In genomic region chr5:147093138-147093537, GRCh38 we compare ENCODE assay signal across 23 cellular contexts.
DNase-seq lines count a peak whose midpoint lies in the region; ATAC-seq and TF ChIP-seq lines count a peak whose summit lies in the region.
"Had no signal": no experiment of that assay in that cellular context is flagged by ENCODE, and none has a peak within 500 bp of the region (broad histone marks: within the 10 kb centered on the region; RNA-seq: fewer than 3 reads in every experiment).

No MANE protein-coding gene starts in this region.

- no peak overlapping the region for H4K91ac ChIP-seq in mesenchymal stem cell (ENCODE audit: low read length)

- H3K4me1 Mint-ChIP-seq in progenitor cell of endocrine pancreas (ENCODE audit: low read depth): peaks cover 1% of the 10 kb centered on the region
- H3K4me1 Mint-ChIP-seq: activated naive CD8-positive, alpha-beta T cell treated with anti-CD3 and anti-CD28 coated beads, Interleukin-2, amount 10 ng/mL, durations not matched to agents 7 days and 5 days; central memory CD8-positive, alpha-beta T cell; stimulated activated naive CD8-positive, alpha-beta T cell treated with anti-CD3 and anti-CD28 coated beads, Interleukin-15, amount 100 ng/mL, for 72 hours had no signal

- H3K4me3 Mint-ChIP-seq in progenitor cell of endocrine pancreas (ENCODE audit: low read depth): no peak overlapping the region
- H3K4me3 Mint-ChIP-seq: activated naive CD8-positive, alpha-beta T cell treated with anti-CD3 and anti-CD28 coated beads, Interleukin-2, amount 10 ng/mL, durations not matched to agents 7 days and 5 days; central memory CD8-positive, alpha-beta T cell; stimulated activated naive CD8-positive, alpha-beta T cell treated with anti-CD3 and anti-CD28 coated beads, Interleukin-15, amount 100 ng/mL, for 72 hours had no signal

- no peak overlapping the region for H3K9ac ChIP-seq in GM23248
- no peak overlapping the region for H3K9ac ChIP-seq in mesenchymal stem cell (ENCODE audit: low read length)

- H2BK120ac ChIP-seq in mesenchymal stem cell (ENCODE audit: low read depth, low read length): no peak overlapping the region

- no peak overlapping the region for H2BK5ac ChIP-seq in mesenchymal stem cell (ENCODE audit: low read depth, low read length, poor library complexity, severe bottlenecking)

- H3K27me3 Mint-ChIP-seq in progenitor cell of endocrine pancreas: peaks cover 3% of the 10 kb centered on the region
- H3K27me3 Mint-ChIP-seq: activated naive CD8-positive, alpha-beta T cell treated with anti-CD3 and anti-CD28 coated beads, Interleukin-2, amount 10 ng/mL, durations not matched to agents 7 days and 5 days; stimulated activated naive CD8-positive, alpha-beta T cell treated with anti-CD3 and anti-CD28 coated beads, Interleukin-15, amount 100 ng/mL, for 72 hours had no signal

- no peak overlapping the region for H3K4ac ChIP-seq in mesenchymal stem cell (ENCODE audit: low read depth in 1 of 2, low read length in 2 of 2)

- H3K27me3 ChIP-seq in GM23248 (replicated peaks; ENCODE audit: insufficient read depth) (no peaks in the 10 kb centered on the region), mesenchymal stem cell (ENCODE audit: control insufficient read depth in 1 of 2, insufficient read depth in 1 of 2, low read length in 2 of 2) (no peaks in the 10 kb centered on the region)
- H3K27me3 ChIP-seq: neutrophil, right atrium auricular region had no signal

- H3K9me3 Mint-ChIP-seq in progenitor cell of endocrine pancreas (ENCODE audit: low read depth): no peaks in the 10 kb centered on the region
- H3K9me3 Mint-ChIP-seq: activated naive CD8-positive, alpha-beta T cell treated with anti-CD3 and anti-CD28 coated beads, Interleukin-2, amount 10 ng/mL, durations not matched to agents 7 days and 5 days; stimulated activated naive CD8-positive, alpha-beta T cell treated with anti-CD3 and anti-CD28 coated beads, Interleukin-15, amount 100 ng/mL, for 72 hours had no signal

- H2AK5ac ChIP-seq in mesenchymal stem cell (ENCODE audit: low read length, severe bottlenecking): no peak overlapping the region

- no peak overlapping the region for H3K23ac ChIP-seq in mesenchymal stem cell (ENCODE audit: low read length in 2 of 2)

- peaks cover 4% of the 10 kb centered on the region; the same call in 1 of the 2 replicates for H3F3A ChIP-seq in GM23248 (ENCODE audit: insufficient read depth)

- H3K27ac Mint-ChIP-seq in progenitor cell of endocrine pancreas: no peak overlapping the region
- H3K27ac Mint-ChIP-seq: activated naive CD8-positive, alpha-beta T cell treated with anti-CD3 and anti-CD28 coated beads, Interleukin-2, amount 10 ng/mL, durations not matched to agents 7 days and 5 days; stimulated activated naive CD8-positive, alpha-beta T cell treated with anti-CD3 and anti-CD28 coated beads, Interleukin-15, amount 100 ng/mL, for 72 hours had no signal

- H4K20me1 ChIP-seq in GM23248 (ENCODE audit: insufficient read depth): no peaks in the 10 kb centered on the region

- ATAC-seq in GM18519 (IDR thresholded peaks at IDR 0.05; ENCODE audit: low FRiP score, unreplicated experiment): no peak
- ATAC-seq: left lung; mucosa of descending colon; stimulated activated naive CD8-positive, alpha-beta T cell treated with anti-CD3 and anti-CD28 coated beads, Interleukin-15, amount 100 ng/mL, for 72 hours had no signal

- H2BK15ac ChIP-seq in mesenchymal stem cell (ENCODE audit: low read depth, poor library complexity, severe bottlenecking): no peak overlapping the region

- H3K36me3 ChIP-seq in GM23248 (ENCODE audit: low read depth) (no peaks in the 10 kb centered on the region), mesenchymal stem cell (ENCODE audit: control insufficient read depth in 1 of 2, insufficient read depth in 2 of 2, low read depth in 1 of 2, low read length in 2 of 2) (no peaks in the 10 kb centered on the region)
- H3K36me3 ChIP-seq: left lung, neutrophil, right atrium auricular region, SJSA1 had no signal

- in situ Hi-C loops in GM23248 (cut with MboI) (no loop called here), G401 (cut with HindIII; ENCODE audit: low sequenced_read_pairs) (no loop called here)

- no peak overlapping the region for H2AFZ ChIP-seq in GM23248
- H2AFZ ChIP-seq in mesenchymal stem cell (ENCODE audit: low read depth, low read length): no peak overlapping the region
- H2AFZ ChIP-seq: PC-9 had no signal

- H3K79me2 ChIP-seq in GM23248 (ENCODE audit: insufficient read depth): no peaks in the 10 kb centered on the region

- H3K4me2 ChIP-seq in GM23248 (ENCODE audit: unreplicated experiment) (no peak overlapping the region), mesenchymal stem cell (ENCODE audit: low read length, poor library complexity, severe bottlenecking) (no peak overlapping the region)
- H3K4me2 ChIP-seq: PC-9 had no signal

- H2BK12ac ChIP-seq in mesenchymal stem cell (ENCODE audit: low read length in 2 of 2): no peak overlapping the region

- no peak overlapping the region for H3K14ac ChIP-seq in mesenchymal stem cell (ENCODE audit: low read length in 2 of 2)

- H3K36me3 Mint-ChIP-seq in progenitor cell of endocrine pancreas (ENCODE audit: insufficient read depth): no peaks in the 10 kb centered on the region
- H3K36me3 Mint-ChIP-seq: activated naive CD8-positive, alpha-beta T cell treated with anti-CD3 and anti-CD28 coated beads, Interleukin-2, amount 10 ng/mL, durations not matched to agents 7 days and 5 days had no signal

- no peak overlapping the region for H3K18ac ChIP-seq in mesenchymal stem cell (ENCODE audit: low read depth in 1 of 2, low read length in 2 of 2)

- H4K8ac ChIP-seq in mesenchymal stem cell (ENCODE audit: low read length): no peak overlapping the region

- no peak overlapping the region for H3K4me3 ChIP-seq in GM23248
- H3K4me3 ChIP-seq in epithelial cell of proximal tubule (ENCODE audit: low read depth, low read length): no peak overlapping the region
- no peak overlapping the region for H3K4me3 ChIP-seq in mesenchymal stem cell (ENCODE audit: insufficient read depth in 1 of 2, low read depth in 1 of 2, low read length in 2 of 2)
- H3K4me3 ChIP-seq: left lung, mucosa of descending colon, PC-9, right atrium auricular region, SJSA1 had no signal

- TF ChIP-seq CTCF in epithelial cell of proximal tubule (conservative IDR thresholded peaks at IDR 0.05; ENCODE audit: low read depth, low read length) (no peak), progenitor cell of endocrine pancreas (IDR thresholded peaks at IDR 0.05; ENCODE audit: unreplicated experiment) (no peak)

- H3K4me1 ChIP-seq in GM23248 (ENCODE audit: insufficient read depth) (peaks cover 3% of the 10 kb centered on the region; the same call in 1 of the 2 replicates), mesenchymal stem cell (ENCODE audit: control insufficient read depth, insufficient read depth, low read depth, low read length) (no peaks in the 10 kb centered on the region)
- H3K4me1 ChIP-seq: left lung had no signal

- no peak overlapping the region for H3K27ac ChIP-seq in GM23248
- no peak overlapping the region for H3K27ac ChIP-seq in mesenchymal stem cell (ENCODE audit: low read length, poor library complexity, severe bottlenecking)
- H3K27ac ChIP-seq: left lung, neutrophil, PC-9, right atrium auricular region, SJSA1 had no signal

- H3K9me3 ChIP-seq in GM23248 (ENCODE audit: low read depth) (no peaks in the 10 kb centered on the region), mesenchymal stem cell (ENCODE audit: control insufficient read depth, low read length) (no peaks in the 10 kb centered on the region)
- H3K9me3 ChIP-seq: left lung, mucosa of descending colon, neutrophil, right atrium auricular region, SJSA1 had no signal

- DNase-seq in GM23248: peak; percentile 61
- DNase-seq in OCI-M1 (lab: John Stamatoyannopoulos, UW): peak; percentile 2
- DNase-seq in epithelial cell of proximal tubule (ENCODE audit: low read depth): peak; percentile 47
- peak; percentile 43 for DNase-seq in mesenchymal stem cell
- DNase-seq in T-helper 9 cell: no peak
- DNase-seq in progenitor cell of endocrine pancreas (ENCODE audit: low spot score, unreplicated experiment): no peak
- DNase-seq in G401 (ENCODE audit: low spot score): no peak
- DNase-seq: activated CD4-positive, CD25-positive, alpha-beta regulatory T cell treated with anti-CD3 and anti-CD28 coated beads, Interleukin-2, amount 50 U/mL, for 72 hours; activated naive CD8-positive, alpha-beta T cell treated with anti-CD3 and anti-CD28 coated beads, Interleukin-2, amount 10 ng/mL, durations not matched to agents 7 days and 5 days; effector CD4-positive, alpha-beta T cell; H7; left lung; mucosa of descending colon; NCI-H1048; NCI-H2081; NCI-H524; PC-9; stimulated activated naive CD8-positive, alpha-beta T cell treated with anti-CD3 and anti-CD28 coated beads, Interleukin-15, amount 100 ng/mL, for 72 hours had no signal

- H3K79me1 ChIP-seq in mesenchymal stem cell (replicated peaks; ENCODE audit: low read length, poor library complexity, severe bottlenecking): no peaks in the 10 kb centered on the region

- no peaks in the 10 kb centered on the region for H3K9me2 ChIP-seq in GM23248 (ENCODE audit: insufficient read depth)

- WGBS in GM23248 (ENCODE audit: low coverage in 1 of 2, low lambda C conversion rate in 2 of 2, missing lambda C conversion rate in 2 of 2), 2 experiments: 24 to 33% methylated on average over 2 of the region's 2 CpGs
- WGBS in mesenchymal stem cell: 85% methylated on average over 2 of the region's 2 CpGs

Comparison
In these comparisons a context has a peak if more than half of its experiments do, and no peak if none do; other contexts are left out.
1. DNase-seq: peak in GM23248 (single experiment), OCI-M1 (single experiment), epithelial cell of proximal tubule (single experiment) and mesenchymal stem cell (single experiment); none in T-helper 9 cell (single experiment), progenitor cell of endocrine pancreas (single experiment) and G401 (single experiment).